Comparison of ENCODE assay signal across 18 cellular contexts in genomic region chr12:10829994-10830393, GRCh38. TPM values are rescaled to one million over a fixed set of nuclear protein-coding genes. Genes with fewer than 3 reads are reported as not detected.
"Had no signal": no experiment of that assay in that cellular context is flagged by ENCODE, and none has a peak within 500 bp of the region (broad histone marks: within the 10 kb centered on the region; RNA-seq: fewer than 3 reads in every experiment).

No MANE protein-coding gene starts in this region.

- H3K27ac ChIP-seq: left ventricle myocardium inferior, pancreas, tibial artery had no signal

- H3K9me3 ChIP-seq: left ventricle myocardium inferior, pancreas, tibial artery had no signal

- H3K36me3 ChIP-seq: left ventricle myocardium inferior, pancreas, tibial artery had no signal

- H3K4me1 ChIP-seq: left ventricle myocardium inferior, pancreas, tibial artery had no signal

- H3K4me3 ChIP-seq: left ventricle myocardium inferior, pancreas, tibial artery had no signal

- H3K27me3 ChIP-seq: pancreas, tibial artery had no signal

- DNase-seq: activated naive CD4-positive, alpha-beta T cell treated with anti-CD3 and anti-CD28 coated beads for 36 hours; activated naive CD8-positive, alpha-beta T cell treated with anti-CD3 and anti-CD28 coated beads, Interleukin-2, amount 50 U/mL, for 24 hours; activated T-cell treated with anti-CD3 and anti-CD28 coated beads for 4 hours; erythroblast; hypothalamus; left ventricle myocardium inferior; naive thymus-derived CD4-positive, alpha-beta T cell; pancreas; stimulated activated CD4-positive, alpha-beta T cell treated with anti-CD3 and anti-CD28 coated beads, Interleukin-2, amount 100 ng/mL, for 48 hours; stimulated activated naive B cell treated with anti-CD40 and anti-IgM and Interleukin-4, amounts not matched to agents 10 μg/mL and 1 μg/mL and 100 μg/mL, for 72 hours; T-helper 1 cell; T1000; tibial artery had no signal

- ATAC-seq: activated CD4-positive, CD25-positive, alpha-beta regulatory T cell treated with anti-CD3 and anti-CD28 coated beads, Interleukin-2, amount 50 U/mL, for 24 hours; activated naive CD8-positive, alpha-beta T cell treated with anti-CD3 and anti-CD28 coated beads, Interleukin-2, amount 50 U/mL, for 24 hours; naive thymus-derived CD4-positive, alpha-beta T cell; pancreas; stimulated activated naive B cell treated with anti-CD40 and anti-IgM and Interleukin-4, amounts not matched to agents 10 μg/mL and 1 μg/mL and 100 μg/mL, for 72 hours had no signal

RNA-seq across cellular contexts. Expression of gene TAS2R10, which starts 3.8 kb away (rescaled TPM):
- total RNA-seq: activated naive CD4-positive, alpha-beta T cell treated with anti-CD3 and anti-CD28 coated beads for 36 hours; left ventricle myocardium inferior had no signal
- polyA plus RNA-seq: naive thymus-derived CD4-positive, alpha-beta T cell had no signal

RNA-seq across cellular contexts. Expression of gene PRR4, which starts 19.3 kb away (rescaled TPM):
- total RNA-seq: activated naive CD4-positive, alpha-beta T cell treated with anti-CD3 and anti-CD28 coated beads for 36 hours had no signal

RNA-seq across cellular contexts. Expression of gene TAS2R9, which starts 20.0 kb away (rescaled TPM):
- total RNA-seq: activated naive CD4-positive, alpha-beta T cell treated with anti-CD3 and anti-CD28 coated beads for 36 hours; cardiac septum; kidney epithelial cell; left ventricle myocardium inferior; mononuclear cell; naive thymus-derived CD4-positive, alpha-beta T cell; pancreas had no signal
- polyA plus RNA-seq: naive thymus-derived CD4-positive, alpha-beta T cell; pancreas had no signal

RNA-seq across cellular contexts. Expression of gene TAS2R8, which starts 22.9 kb away (rescaled TPM):
- total RNA-seq: activated naive CD4-positive, alpha-beta T cell treated with anti-CD3 and anti-CD28 coated beads for 36 hours; cardiac septum; left ventricle myocardium inferior; naive thymus-derived CD4-positive, alpha-beta T cell; pancreas; skeletal muscle tissue had no signal
- polyA plus RNA-seq: naive thymus-derived CD4-positive, alpha-beta T cell had no signal

RNA-seq across cellular contexts. Expression of gene TAS2R7, which starts 27.6 kb away (rescaled TPM):
- total RNA-seq: activated naive CD4-positive, alpha-beta T cell treated with anti-CD3 and anti-CD28 coated beads for 36 hours; cardiac septum; kidney epithelial cell; left ventricle myocardium inferior; mononuclear cell; naive thymus-derived CD4-positive, alpha-beta T cell; pancreas; skeletal muscle tissue had no signal
- polyA plus RNA-seq: naive thymus-derived CD4-positive, alpha-beta T cell; pancreas had no signal
